34 cellular contexts compared by ENCODE assay signal in genomic region chr15:57761562-57761961, GRCh38.
"Had no signal": no experiment of that assay in that cellular context is flagged by ENCODE, and none has a peak within 500 bp of the region (broad histone marks: within the 10 kb centered on the region; RNA-seq: fewer than 3 reads in every experiment).

No MANE protein-coding gene starts in this region.

- H3K4me1 ChIP-seq: pancreas, prostate gland, stomach, tibial artery had no signal

- H3K4me3 ChIP-seq: pancreas, prostate gland, smooth muscle cell, stomach, tibial artery had no signal

- H3K27ac Mint-ChIP-seq: activated CD4-positive, alpha-beta memory T cell treated with anti-CD3 and anti-CD28 coated beads for 36 hours; activated CD4-positive, alpha-beta T cell treated with anti-CD3 and anti-CD28 coated beads, Interleukin-2, amount 10 ng/mL, durations not matched to agents 24 days and 14 days; activated naive CD4-positive, alpha-beta T cell treated with anti-CD3 and anti-CD28 coated beads, Interleukin-2, amount 50 U/mL, for 24 hours; activated naive CD8-positive, alpha-beta T cell treated with anti-CD3 and anti-CD28 coated beads, Interleukin-2, amount 50 U/mL, for 24 hours; activated T-cell treated with anti-CD3 and anti-CD28 coated beads, Interleukin-2, amount 50 U/mL, for 24 hours; activated T-helper 17 cell treated with anti-CD3 and anti-CD28 coated beads, Interleukin-2, amount 50 U/mL, for 72 hours; dendritic cell treated with granulocyte-macrophage colony-stimulating factor and Interleukin-4, amounts not matched to agents 40 ng/mL and 50 ng/mL, for 4 days; endodermal cell; memory B cell; naive thymus-derived CD8-positive, alpha-beta T cell; stimulated activated naive B cell treated with anti-CD40 and anti-IgM and Interleukin-4, amounts not matched to agents 10 μg/mL and 1 μg/mL and 100 μg/mL, for 72 hours; T-helper 1 cell treated with Interleukin-12 subunit alpha and Interleukin-12 subunit beta and Interleukin-4 antibody, amounts not matched to agents 30 μg/mL and 1 μg/mL, for 36 hours had no signal

- ATAC-seq: activated naive CD8-positive, alpha-beta T cell treated with anti-CD3 and anti-CD28 coated beads, Interleukin-2, amount 50 U/mL, for 24 hours; activated T-helper 17 cell treated with anti-CD3 and anti-CD28 coated beads, Interleukin-2, amount 50 U/mL, for 72 hours; esophagus mucosa; left colon; naive thymus-derived CD8-positive, alpha-beta T cell; pancreas; sciatic nerve; stimulated activated naive B cell treated with anti-CD40 and anti-IgM and Interleukin-4, amounts not matched to agents 10 μg/mL and 1 μg/mL and 100 μg/mL, for 72 hours had no signal

- H3K36me3 ChIP-seq: pancreas, prostate gland, stomach, tibial artery had no signal

- H3K4me2 ChIP-seq: smooth muscle cell had no signal

- H3K9me3 Mint-ChIP-seq: activated CD4-positive, alpha-beta memory T cell treated with anti-CD3 and anti-CD28 coated beads for 36 hours; activated naive CD4-positive, alpha-beta T cell treated with anti-CD3 and anti-CD28 coated beads, Interleukin-2, amount 50 U/mL, for 24 hours; activated naive CD8-positive, alpha-beta T cell treated with anti-CD3 and anti-CD28 coated beads, Interleukin-2, amount 50 U/mL, for 24 hours; activated T-cell treated with anti-CD3 and anti-CD28 coated beads, Interleukin-2, amount 50 U/mL, for 24 hours; activated T-helper 17 cell treated with anti-CD3 and anti-CD28 coated beads, Interleukin-2, amount 50 U/mL, for 72 hours; central memory CD8-positive, alpha-beta T cell; dendritic cell treated with granulocyte-macrophage colony-stimulating factor and Interleukin-4, amounts not matched to agents 40 ng/mL and 50 ng/mL, for 4 days; endodermal cell; memory B cell; naive thymus-derived CD8-positive, alpha-beta T cell; stimulated activated naive B cell treated with anti-CD40 and anti-IgM and Interleukin-4, amounts not matched to agents 10 μg/mL and 1 μg/mL and 100 μg/mL, for 72 hours had no signal

- H3K27ac ChIP-seq: pancreas, stomach, tibial artery had no signal

- H3K27me3 ChIP-seq: pancreas, stomach, tibial artery had no signal

- DNase-seq: activated CD4-positive, alpha-beta memory T cell treated with anti-CD3 and anti-CD28 coated beads for 36 hours; activated CD4-positive, alpha-beta T cell treated with anti-CD3 and anti-CD28 coated beads, Interleukin-2, amount 10 ng/mL, durations not matched to agents 24 days and 14 days; activated CD4-positive, CD25-positive, alpha-beta regulatory T cell treated with anti-CD3 and anti-CD28 coated beads, Interleukin-2, amount 50 U/mL, for 72 hours; activated CD8-positive, alpha-beta memory T cell treated with anti-CD3 and anti-CD28 coated beads, Interleukin-2, amount 50 U/mL, for 4 hours; activated gamma-delta T cell treated with Interleukin-2 at 50 U/mL for 16 hours; activated naive CD8-positive, alpha-beta T cell treated with anti-CD3 and anti-CD28 coated beads, Interleukin-2, amount 50 U/mL, for 24 hours; activated T-cell treated with anti-CD3 and anti-CD28 coated beads, Interleukin-2, amount 50 U/mL, for 24 hours; endodermal cell; glutamatergic neuron; left colon; midbrain; naive thymus-derived CD8-positive, alpha-beta T cell; nucleus accumbens; pancreas; retina; stimulated activated CD4-positive, alpha-beta T cell treated with anti-CD3 and anti-CD28 coated beads, Interleukin-1b, Interleukin-23, amount 100 ng/mL, for 48 hours; stimulated activated CD4-positive, alpha-beta T cell treated with anti-CD3 and anti-CD28 coated beads, Interleukin-4, amount 100 ng/mL, for 4 hours; stimulated activated CD8-positive, alpha-beta memory T cell treated with anti-CD3 and anti-CD28 coated beads, Interleukin-4, amount 100 ng/mL, for 48 hours; stimulated activated naive B cell treated with anti-CD40 and anti-IgM and Interleukin-4, amounts not matched to agents 10 μg/mL and 1 μg/mL and 100 μg/mL, for 72 hours; stomach; SW 1271; T-helper 9 cell; tibial artery had no signal

- H3K36me3 Mint-ChIP-seq: activated CD4-positive, alpha-beta memory T cell treated with anti-CD3 and anti-CD28 coated beads for 36 hours; stimulated activated naive B cell treated with anti-CD40 and anti-IgM and Interleukin-4, amounts not matched to agents 10 μg/mL and 1 μg/mL and 100 μg/mL, for 72 hours had no signal

- H3K27me3 Mint-ChIP-seq: activated CD4-positive, alpha-beta memory T cell treated with anti-CD3 and anti-CD28 coated beads for 36 hours; activated naive CD4-positive, alpha-beta T cell treated with anti-CD3 and anti-CD28 coated beads, Interleukin-2, amount 50 U/mL, for 24 hours; activated naive CD8-positive, alpha-beta T cell treated with anti-CD3 and anti-CD28 coated beads, Interleukin-2, amount 50 U/mL, for 24 hours; activated T-cell treated with anti-CD3 and anti-CD28 coated beads, Interleukin-2, amount 50 U/mL, for 24 hours; activated T-helper 17 cell treated with anti-CD3 and anti-CD28 coated beads, Interleukin-2, amount 50 U/mL, for 72 hours; central memory CD8-positive, alpha-beta T cell; naive thymus-derived CD8-positive, alpha-beta T cell had no signal

- H3K4me1 Mint-ChIP-seq: activated CD4-positive, alpha-beta T cell treated with anti-CD3 and anti-CD28 coated beads, Interleukin-2, amount 10 ng/mL, durations not matched to agents 24 days and 14 days; activated naive CD4-positive, alpha-beta T cell treated with anti-CD3 and anti-CD28 coated beads, Interleukin-2, amount 50 U/mL, for 24 hours; activated naive CD8-positive, alpha-beta T cell treated with anti-CD3 and anti-CD28 coated beads, Interleukin-2, amount 50 U/mL, for 24 hours; activated T-helper 17 cell treated with anti-CD3 and anti-CD28 coated beads, Interleukin-2, amount 50 U/mL, for 72 hours; central memory CD8-positive, alpha-beta T cell; endodermal cell; memory B cell; neural crest cell; stimulated activated naive B cell treated with anti-CD40 and anti-IgM and Interleukin-4, amounts not matched to agents 10 μg/mL and 1 μg/mL and 100 μg/mL, for 72 hours had no signal

- H3K9me3 ChIP-seq: pancreas, prostate gland, stomach, tibial artery had no signal

- H3K4me3 Mint-ChIP-seq: activated CD4-positive, alpha-beta memory T cell treated with anti-CD3 and anti-CD28 coated beads for 36 hours; activated CD4-positive, alpha-beta T cell treated with anti-CD3 and anti-CD28 coated beads, Interleukin-2, amount 10 ng/mL, durations not matched to agents 24 days and 14 days; activated naive CD4-positive, alpha-beta T cell treated with anti-CD3 and anti-CD28 coated beads, Interleukin-2, amount 50 U/mL, for 24 hours; activated naive CD8-positive, alpha-beta T cell treated with anti-CD3 and anti-CD28 coated beads, Interleukin-2, amount 50 U/mL, for 24 hours; activated T-cell treated with anti-CD3 and anti-CD28 coated beads, Interleukin-2, amount 50 U/mL, for 24 hours; activated T-helper 17 cell treated with anti-CD3 and anti-CD28 coated beads, Interleukin-2, amount 50 U/mL, for 72 hours; central memory CD8-positive, alpha-beta T cell; dendritic cell treated with granulocyte-macrophage colony-stimulating factor and Interleukin-4, amounts not matched to agents 40 ng/mL and 50 ng/mL, for 4 days; endodermal cell; memory B cell; naive thymus-derived CD8-positive, alpha-beta T cell; neural crest cell; stimulated activated naive B cell treated with anti-CD40 and anti-IgM and Interleukin-4, amounts not matched to agents 10 μg/mL and 1 μg/mL and 100 μg/mL, for 72 hours; T-helper 1 cell treated with Interleukin-12 subunit alpha and Interleukin-12 subunit beta and Interleukin-4 antibody, amounts not matched to agents 30 μg/mL and 1 μg/mL, for 36 hours had no signal
